Comparison of ENCODE assay signal across 22 cellular contexts in genomic region chr7:4133491-4134044, GRCh38.
"Had no signal": no experiment of that assay in that cellular context is flagged by ENCODE, and none has a peak within 500 bp of the region (broad histone marks: within the 10 kb centered on the region; RNA-seq: fewer than 3 reads in every experiment).

No MANE protein-coding gene starts in this region.

- DNase-seq: activated CD4-positive, alpha-beta T cell treated with anti-CD3 and anti-CD28 coated beads for 4 hours; activated CD4-positive, alpha-beta T cell treated with anti-CD3 and anti-CD28 coated beads, Interleukin-2, amount 50 U/mL, for 48 hours; activated CD4-positive, CD25-positive, alpha-beta regulatory T cell; activated CD8-positive, alpha-beta memory T cell treated with anti-CD3 and anti-CD28 coated beads, Interleukin-2, amount 50 U/mL, for 48 hours; activated naive CD4-positive, alpha-beta T cell treated with anti-CD3 and anti-CD28 coated beads, Interleukin-2, amount 10 ng/mL, durations not matched to agents 7 days and 5 days; activated T-cell treated with anti-CD3 and anti-CD28 coated beads, Interleukin-2, amount 50 U/mL, for 48 hours; amygdala; effector CD8-positive, alpha-beta T cell; erythroblast; foreskin melanocyte; immature natural killer cell; kidney glomerular epithelial cell; left ventricle myocardium inferior; stimulated activated CD4-positive, alpha-beta T cell treated with anti-CD3 and anti-CD28 coated beads, Interleukin-4, amount 100 ng/mL, for 24 hours; stimulated activated naive CD4-positive, alpha-beta T cell treated with Interleukin-2 at 50 U/mL for 16 hours; SW 1271; T-helper 17 cell had no signal

- H3K36me3 Mint-ChIP-seq: activated naive CD4-positive, alpha-beta T cell treated with anti-CD3 and anti-CD28 coated beads, Interleukin-2, amount 10 ng/mL, durations not matched to agents 7 days and 5 days; immature natural killer cell had no signal

- H3K27ac Mint-ChIP-seq: activated naive CD4-positive, alpha-beta T cell treated with anti-CD3 and anti-CD28 coated beads, Interleukin-2, amount 10 ng/mL, durations not matched to agents 7 days and 5 days; dendritic cell treated with granulocyte-macrophage colony-stimulating factor and Interleukin-4, amounts not matched to agents 40 ng/mL and 50 ng/mL, for 4 days; immature natural killer cell; T-helper 17 cell; type B pancreatic cell had no signal

- H3K27me3 Mint-ChIP-seq: activated naive CD4-positive, alpha-beta T cell treated with anti-CD3 and anti-CD28 coated beads, Interleukin-2, amount 10 ng/mL, durations not matched to agents 7 days and 5 days; dendritic cell treated with granulocyte-macrophage colony-stimulating factor and Interleukin-4, amounts not matched to agents 40 ng/mL and 50 ng/mL, for 4 days; T-helper 17 cell; type B pancreatic cell had no signal

- H3K4me3 Mint-ChIP-seq: activated naive CD4-positive, alpha-beta T cell treated with anti-CD3 and anti-CD28 coated beads, Interleukin-2, amount 10 ng/mL, durations not matched to agents 7 days and 5 days; dendritic cell treated with granulocyte-macrophage colony-stimulating factor and Interleukin-4, amounts not matched to agents 40 ng/mL and 50 ng/mL, for 4 days; immature natural killer cell; nephron; T-helper 17 cell; type B pancreatic cell had no signal

- H3K4me1 Mint-ChIP-seq: activated naive CD4-positive, alpha-beta T cell treated with anti-CD3 and anti-CD28 coated beads, Interleukin-2, amount 10 ng/mL, durations not matched to agents 7 days and 5 days; immature natural killer cell; T-helper 17 cell had no signal

- ATAC-seq: T-helper 17 cell had no signal

- H3K27me3 ChIP-seq: cardiac muscle cell had no signal

- H3K9me3 ChIP-seq: left ventricle myocardium inferior, thoracic aorta had no signal

- H3K27ac ChIP-seq: cardiac muscle cell, left ventricle myocardium inferior, thoracic aorta had no signal

- H3K4me3 ChIP-seq: cardiac muscle cell, left ventricle myocardium inferior, thoracic aorta had no signal

- H3K9me3 Mint-ChIP-seq: activated naive CD4-positive, alpha-beta T cell treated with anti-CD3 and anti-CD28 coated beads, Interleukin-2, amount 10 ng/mL, durations not matched to agents 7 days and 5 days; dendritic cell treated with granulocyte-macrophage colony-stimulating factor and Interleukin-4, amounts not matched to agents 40 ng/mL and 50 ng/mL, for 4 days; immature natural killer cell; nephron; type B pancreatic cell had no signal

- H3K36me3 ChIP-seq: cardiac muscle cell, left ventricle myocardium inferior had no signal

- H3K4me1 ChIP-seq: left ventricle myocardium inferior had no signal
